8 cellular contexts compared by ENCODE assay signal in the genomic region with DNA sequence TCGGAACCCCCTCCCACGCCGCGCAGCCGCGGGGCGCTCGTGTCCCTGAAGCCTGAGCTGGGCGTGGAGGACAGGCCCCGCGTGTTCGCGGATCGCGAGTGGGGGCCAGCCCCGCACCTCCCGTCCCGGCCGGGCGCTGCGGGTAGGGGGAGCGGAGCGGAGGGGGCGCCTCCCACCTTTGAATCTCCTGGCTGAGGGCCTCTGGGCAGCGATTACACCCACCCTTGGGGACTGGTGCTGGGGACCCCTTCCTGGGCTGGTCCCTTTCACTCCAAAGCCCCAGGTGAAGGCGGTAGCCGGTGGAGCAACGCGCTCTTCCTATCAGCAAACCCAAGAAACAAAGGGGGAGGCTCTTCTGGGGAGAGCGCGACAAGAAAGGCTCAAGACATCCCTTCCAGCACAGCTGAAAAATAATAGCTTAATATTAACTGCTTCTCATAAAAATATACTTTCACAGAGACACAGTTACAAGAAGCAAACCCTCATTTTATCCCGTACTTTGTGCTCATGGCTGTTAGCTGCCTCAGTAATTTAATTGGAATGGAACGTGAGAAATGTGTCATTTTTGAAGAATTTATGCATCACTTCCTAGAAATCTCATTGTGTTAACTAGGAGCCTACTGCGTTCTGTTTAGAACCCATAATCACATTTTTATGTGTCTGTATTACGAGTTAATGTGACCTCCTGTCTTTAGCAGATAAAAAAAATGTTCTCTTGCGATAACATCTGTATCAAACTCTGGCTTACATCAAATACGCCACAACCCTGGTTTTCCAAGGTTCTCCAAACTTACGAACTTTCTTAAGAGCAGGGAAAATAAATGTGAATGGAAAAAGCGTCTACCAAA. TPM values are rescaled to one million over a fixed set of nuclear protein-coding genes. Genes with fewer than 3 reads are reported as not detected.
DNase-seq lines count a peak whose midpoint lies in the region; ATAC-seq and TF ChIP-seq lines count a peak whose summit lies in the region.

No MANE protein-coding gene starts in this region.

- H3K36me3 Mint-ChIP-seq in Caco-2 (ENCODE audit: insufficient read depth, unreplicated experiment) (peaks cover 7% of the 10 kb centered on the region), neural crest cell (ENCODE audit: low read depth) (no peaks in the 10 kb centered on the region)
- H3K36me3 Mint-ChIP-seq in effector memory CD8-positive, alpha-beta T cell (ENCODE audit: insufficient read depth), result peaks cover 12% of the 10 kb centered on the region

- peak overlapping the region; percentile 42 for H3K4me3 Mint-ChIP-seq in Caco-2 (ENCODE audit: unreplicated experiment)
- H3K4me3 Mint-ChIP-seq in effector memory CD8-positive, alpha-beta T cell, result peak overlapping the region; percentile 1 to 45
- H3K4me3 Mint-ChIP-seq in neural crest cell, result peak overlapping the region; percentile 82

- intact Hi-C loops in Caco-2 (cut with micrococcal nuclease; ENCODE audit: unreplicated experiment), result loop anchor here (5.0 kb wide), 1 partner anchor 388 kb away; no protein-coding TSS in a partner anchor

- H3K27ac Mint-ChIP-seq in Caco-2 (ENCODE audit: unreplicated experiment) (no peak overlapping the region), neural crest cell (ENCODE audit: unreplicated experiment) (peak overlapping the region; percentile 78)
- H3K27ac Mint-ChIP-seq in effector memory CD8-positive, alpha-beta T cell, result no peak overlapping the region

- no peak overlapping the region for H3K4me3 ChIP-seq in Caco-2 (ENCODE audit: low read depth, low read length)

- H3K9me3 Mint-ChIP-seq in Caco-2 (ENCODE audit: unreplicated experiment) (no peaks in the 10 kb centered on the region), neural crest cell (no peaks in the 10 kb centered on the region)
- H3K9me3 Mint-ChIP-seq in effector memory CD8-positive, alpha-beta T cell, result no peaks in the 10 kb centered on the region

- no peaks in the 10 kb centered on the region for H3K27me3 ChIP-seq in Caco-2 (replicated peaks; ENCODE audit: control insufficient read depth, insufficient read depth, low read length)

- no TSS peak for BruUV-seq in Caco-2 (replicated peaks; lab: Mats Ljungman, UMichigan)

- POLR2A ChIA-PET in Caco-2 (lab: Charles Lee), result no interaction called here

- H3K4me1 Mint-ChIP-seq in Caco-2 (ENCODE audit: low read depth, unreplicated experiment), result no peaks in the 10 kb centered on the region
- peaks cover 0 to 8% of the 10 kb centered on the region in 2 donors for H3K4me1 Mint-ChIP-seq in effector memory CD8-positive, alpha-beta T cell (ENCODE audit: low read depth in 2 of 2)
- peaks cover 38% of the 10 kb centered on the region for H3K4me1 Mint-ChIP-seq in neural crest cell

- no peak for TF ChIP-seq CTCF in Caco-2 (IDR thresholded peaks at IDR 0.05; ENCODE audit: insufficient read depth in 1 of 2, low read depth in 1 of 2, low read length in 1 of 2, severe bottlenecking in 1 of 2, unreplicated experiment in 1 of 2)
- TF ChIP-seq CTCF in neural crest cell (conservative IDR thresholded peaks at IDR 0.05), result no peak

- 0 out of 2 replicates have a peak, but pooled peaks cover 3% of the 10 kb centered on the region for H3K4me1 ChIP-seq in Caco-2

- no peaks in the 10 kb centered on the region for H3K9me3 ChIP-seq in Caco-2

- CTCF ChIA-PET in Caco-2 (lab: Charles Lee), result interaction anchor here (0.6 to 2.5 kb wide), 6 partner anchors 13 to 434 kb away, joined by 3 to 16 read pairs (median 4); no protein-coding TSS in a partner anchor

- DNase-seq in Caco-2 (no peak), LHCN-M2 (ENCODE audit: low read depth) (peak; percentile 55), neural crest cell (ENCODE audit: low read depth, low spot score) (no peak), DMS153 treated with DMSO at 0.1 percent for 48 hours (lab: John Stamatoyannopoulos, UW; ENCODE audit: unreplicated experiment) (no peak)
- DNase-seq in effector memory CD8-positive, alpha-beta T cell, result no peak
- no peak for DNase-seq in effector CD4-positive, alpha-beta T cell
- DNase-seq in NK-92 treated with Interleukin-12 subunit alpha and Interleukin-12 subunit beta, amount 100 ng/mL, for 24 hours (lab: John Stamatoyannopoulos, UW), result no peak

- no peaks in the 10 kb centered on the region for H3K36me3 ChIP-seq in Caco-2 (ENCODE audit: control insufficient read depth, insufficient read depth, low read length)

- ATAC-seq in effector memory CD8-positive, alpha-beta T cell (replicated peaks), result no peak
- no peak for ATAC-seq in GM18858 (IDR thresholded peaks at IDR 0.05; ENCODE audit: unreplicated experiment)

- H3K27me3 Mint-ChIP-seq in Caco-2 (ENCODE audit: insufficient read depth, unreplicated experiment) (no peaks in the 10 kb centered on the region), neural crest cell (ENCODE audit: low read depth) (peaks cover 53% of the 10 kb centered on the region)
- H3K27me3 Mint-ChIP-seq in effector memory CD8-positive, alpha-beta T cell, result peaks cover 67 to 94% of the 10 kb centered on the region in 2 donors

RNA-seq across cellular contexts. Expression of gene GBX2, which starts 11.7 kb away (rescaled TPM):
- total RNA-seq in Caco-2 (2022) (2.1 and 2.4 TPM in 2 replicates), LHCN-M2 (2014; rRNA removed) (0.40 TPM in 1 of 2 replicates, not detected in the other), neural crest cell (21.3 and 21.9 TPM in 2 replicates)
- polyA plus RNA-seq in LHCN-M2 (2012), result 1.2 TPM

Comparison
In these comparisons a context has a peak if more than half of its experiments do, and no peak if none do; other contexts are left out.
1. H3K4me3 Mint-ChIP-seq: peak in every context shown above with its lines; median percentile 82 in neural crest cell; 42 in Caco-2; 23 in effector memory CD8-positive, alpha-beta T cell.